In the genomic region with DNA sequence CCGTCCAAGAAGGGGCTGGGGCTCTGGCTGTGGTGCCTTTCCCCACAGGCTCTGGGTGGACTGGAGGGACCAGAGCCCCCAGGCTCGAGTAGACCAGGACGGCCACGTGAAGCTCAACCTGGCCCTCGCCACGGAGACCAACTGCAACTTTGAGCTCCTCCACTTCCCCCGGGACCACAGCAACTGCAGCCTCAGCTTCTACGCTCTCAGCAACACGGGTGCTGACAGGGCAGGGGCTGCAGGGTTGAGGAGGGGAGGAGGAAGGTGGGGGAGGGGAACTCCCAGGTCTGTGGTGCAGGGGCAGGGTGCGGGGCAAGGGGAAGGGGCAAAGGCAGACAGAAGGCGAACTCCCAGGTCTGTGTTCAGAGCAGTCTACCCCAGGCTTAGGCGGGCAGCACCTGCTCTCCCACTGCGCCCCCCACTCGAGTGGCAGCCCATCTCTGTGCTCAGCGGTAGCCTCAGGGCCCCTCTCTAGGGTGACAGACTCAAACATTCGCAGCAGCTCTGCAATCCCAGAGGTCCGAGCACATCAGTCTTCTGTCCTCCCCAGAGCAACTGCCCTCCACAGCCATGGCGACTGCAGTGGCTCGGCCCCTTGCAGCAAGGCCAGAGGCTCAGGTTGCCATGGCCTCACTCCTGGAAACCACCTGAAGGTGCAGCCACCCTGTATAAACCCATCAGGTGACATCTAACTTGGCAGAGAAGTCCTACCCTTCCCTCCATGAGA, we compare ENCODE assay signal across 7 cellular contexts. TPM values are rescaled to one million over a fixed set of nuclear protein-coding genes. Genes with fewer than 3 reads are reported as not detected.
DNase-seq lines count a peak whose midpoint lies in the region; ATAC-seq and TF ChIP-seq lines count a peak whose summit lies in the region.
"Had no signal": no experiment of that assay in that cellular context is flagged by ENCODE, and none has a peak within 500 bp of the region (broad histone marks: within the 10 kb centered on the region; RNA-seq: fewer than 3 reads in every experiment).

No MANE protein-coding gene starts in this region.

- peak; percentile 10 for ATAC-seq in SK-N-SH treated with all-trans-retinoic acid at 6 μM for 48 hours

- TF ChIP-seq CTCF in H9 (conservative IDR thresholded peaks at IDR 0.05) = no peak; the same call in 2 of the 3 replicates
- TF ChIP-seq CTCF in nephron progenitor cell (IDR thresholded peaks at IDR 0.05) = no peak

- H3T11ph ChIP-seq in H9 (ENCODE audit: low read length) = no peak overlapping the region

- no peak overlapping the region for H4K8ac ChIP-seq in H9 (replicated peaks; ENCODE audit: insufficient read length, low read depth, low read length)

- H4K20me1 ChIP-seq in H9 (ENCODE audit: control insufficient read depth, insufficient read depth, insufficient read length) = peaks cover 3% of the 10 kb centered on the region

- H3K4me1 ChIP-seq in H9 (ENCODE audit: insufficient read depth, low read length) = peaks cover 8% of the 10 kb centered on the region; the same call in 1 of the 2 replicates

- peak overlapping the region; percentile 18 for H3K18ac ChIP-seq in H9 (ENCODE audit: insufficient read length, low read depth, low read length)

- H3K27ac Mint-ChIP-seq in H9 (peak overlapping the region in 1 of 3 experiments; percentile 75; a peak in 1 of 7 replicates), nephron progenitor cell (no peak overlapping the region)
- H3K27ac Mint-ChIP-seq: activated CD4-positive, alpha-beta T cell treated with anti-CD3 and anti-CD28 coated beads for 36 hours; activated naive CD4-positive, alpha-beta T cell treated with anti-CD3 and anti-CD28 coated beads, Interleukin-2, amount 50 U/mL, for 72 hours had no signal

- H4K5ac ChIP-seq in H9 (ENCODE audit: insufficient read length, low read depth, low read length) = no peak overlapping the region

- no peak overlapping the region for H2AFZ ChIP-seq in H9 (ENCODE audit: low read length)

- no peaks in the 10 kb centered on the region; a peak in 1 of 5 replicates for H3K9me3 Mint-ChIP-seq in H9
- no peaks in the 10 kb centered on the region for H3K9me3 Mint-ChIP-seq in nephron progenitor cell
- H3K9me3 Mint-ChIP-seq: activated naive CD4-positive, alpha-beta T cell treated with anti-CD3 and anti-CD28 coated beads, Interleukin-2, amount 50 U/mL, for 72 hours had no signal

- H3K4me3 Mint-ChIP-seq in H9 (peak overlapping the region; percentile 41 to 54; a peak in 4 of 5 replicates), nephron progenitor cell (peak overlapping the region; percentile 54)
- H3K4me3 Mint-ChIP-seq: activated CD4-positive, alpha-beta T cell treated with anti-CD3 and anti-CD28 coated beads for 36 hours had no signal

- peak overlapping the region; percentile 56 for H3K4me2 ChIP-seq in H9 (ENCODE audit: insufficient read depth, insufficient read length, low read length)

- H3K27ac ChIP-seq in H9 (ENCODE audit: insufficient read length, low read depth, low read length) = no peak overlapping the region

- H3K79me1 ChIP-seq in H9 (ENCODE audit: insufficient read depth, low read depth, low read length, poor library complexity, severe bottlenecking) = no peaks in the 10 kb centered on the region

- no peak overlapping the region for H2AK5ac ChIP-seq in H9 (ENCODE audit: insufficient read length, low read length)

- no CpG with 5 or more reads among the region's 19 CpGs for WGBS in H9 (ENCODE audit: extremely low coverage, insufficient read length, low lambda C conversion rate)

- H3K4ac ChIP-seq in H9 (ENCODE audit: low read depth, low read length) = no peak overlapping the region

- H3K79me2 ChIP-seq in H9 (ENCODE audit: insufficient read depth, low read length) = no peaks in the 10 kb centered on the region

- H2BK12ac ChIP-seq in H9 (ENCODE audit: insufficient read length, low read depth, low read length) = no peak overlapping the region

- no peak overlapping the region for H4K91ac ChIP-seq in H9 (ENCODE audit: insufficient read length, low read depth, low read length)

- H3K56ac ChIP-seq in H9 (ENCODE audit: insufficient read length, low read depth, low read length) = no peak overlapping the region

- H3K27me3 ChIP-seq in H9 (ENCODE audit: insufficient read depth, low read length) = peaks cover 40% of the 10 kb centered on the region

- peaks cover 51% of the 10 kb centered on the region for H3K27me3 Mint-ChIP-seq in H9 (ENCODE audit: low read depth)
- H3K27me3 Mint-ChIP-seq in nephron progenitor cell (ENCODE audit: low read depth, poor library complexity) = peaks cover 54% of the 10 kb centered on the region

- H3K4me1 Mint-ChIP-seq in H9 (peaks cover 41 to 52% of the 10 kb centered on the region in 2 experiments), nephron progenitor cell (peaks cover 64% of the 10 kb centered on the region)

- H3K23me2 ChIP-seq in H9 (ENCODE audit: insufficient read length, low read depth, low read length, poor library complexity, severe bottlenecking) = peaks cover 15% of the 10 kb centered on the region

- H2BK120ac ChIP-seq in H9 (ENCODE audit: low read depth, low read length, poor library complexity, severe bottlenecking) = no peak overlapping the region

- no peak overlapping the region for H3K23ac ChIP-seq in H9 (ENCODE audit: insufficient read length, low read depth, low read length)

- no peak overlapping the region for H2BK5ac ChIP-seq in H9 (ENCODE audit: insufficient read length, low read length)

- H2BK15ac ChIP-seq in H9 (ENCODE audit: low read depth, low read length) = no peak overlapping the region

- H3K36me3 Mint-ChIP-seq in H9 (ENCODE audit: insufficient read depth in 1 of 3, low read depth in 3 of 3) (peaks cover 5 to 31% (median 19%) of the 10 kb centered on the region in 3 experiments; a peak in 6 of 7 replicates), nephron progenitor cell (ENCODE audit: low read depth) (peaks cover 11% of the 10 kb centered on the region)

- peak overlapping the region; percentile 37 for H3K14ac ChIP-seq in H9 (ENCODE audit: insufficient read depth, low read length)

- DNase-seq in H9 (peak; percentile 62), nephron progenitor cell (peak; percentile 33), putamen (ENCODE audit: low spot score) (no peak), foreskin melanocyte (no peak)

- no peaks in the 10 kb centered on the region for H3K9me3 ChIP-seq in H9 (ENCODE audit: control insufficient read depth, low read depth, low read length)

- no peak overlapping the region for H2BK20ac ChIP-seq in H9 (ENCODE audit: low read depth, low read length, poor library complexity, severe bottlenecking)

- H3K9ac ChIP-seq in H9 (ENCODE audit: extremely low read depth, insufficient read length, low read length) = no peak overlapping the region

TF ChIP-seq in SK-N-SH treated with all-trans-retinoic acid at 6 μM for 48 hours, 23 proteins besides CTCF, POLR2A, EP300 and RAD21:
- TF ChIP-seq GLIS3 (CRISPR knock-in tag; IDR thresholded peaks at IDR 0.05) (peak; percentile 15; the same call in 1 of the 2 replicates), ESRRG (CRISPR knock-in tag; IDR thresholded peaks at IDR 0.05) (no peak)

RNA-seq across cellular contexts. Expression of a gene that starts 1.4 kb away (rescaled TPM):
- total RNA-seq in H9 (2021) = 0.09 and 0.31 TPM in 2 replicates

RNA-seq across cellular contexts. Expression of a gene that starts 5.8 kb away (rescaled TPM):
- total RNA-seq in H9 (2021) = 0.79 and 0.81 TPM in 2 replicates

RNA-seq across cellular contexts. Expression of a gene that starts 8.1 kb away (rescaled TPM):
- total RNA-seq in H9 (2021) = 85.1 and 86.1 TPM in 2 replicates

RNA-seq across cellular contexts. Expression of a gene that starts 23.2 kb away (rescaled TPM):
- 160 and 162 TPM in 2 replicates for total RNA-seq in H9 (2021)

RNA-seq across cellular contexts. Expression of a gene that starts 53.3 kb away (rescaled TPM):
- total RNA-seq in H9 (2021) = 0.48 and 0.53 TPM in 2 replicates

Comparison
In these comparisons a context has a peak if more than half of its experiments do, and no peak if none do; other contexts are left out.
1. DNase-seq: peak in H9 (single experiment) and nephron progenitor cell (single experiment); none in putamen (single experiment) and foreskin melanocyte (single experiment).